8 cellular contexts compared by ENCODE assay signal in genomic region chr2:104733544-104733943, GRCh38.
A peak's percentile ranks its signal among the peaks of the same experiment; 100 is the strongest.
DNase-seq lines count a peak whose midpoint lies in the region; ATAC-seq and TF ChIP-seq lines count a peak whose summit lies in the region.
"Had no signal": no experiment of that assay in that cellular context is flagged by ENCODE, and none has a peak within 500 bp of the region (broad histone marks: within the 10 kb centered on the region; RNA-seq: fewer than 3 reads in every experiment).

No MANE protein-coding gene starts in this region.

- POLR2A ChIA-PET in GM10248 (lab: Yijun Ruan, JAX): no interaction called here

- DNase-seq in GM10248 (ENCODE audit: extremely low spot score): no peak
- peak; percentile 62 for DNase-seq in SW480 (ENCODE audit: low spot score)
- no peak for DNase-seq in nephron progenitor cell
- DNase-seq in NCI-H2227 (lab: John Stamatoyannopoulos, UW; ENCODE audit: unreplicated experiment): no peak
- no peak for DNase-seq in NCI-H2107 (lab: John Stamatoyannopoulos, UW)

- H3K36me3 Mint-ChIP-seq in nephron progenitor cell (ENCODE audit: low read depth): peaks cover 8% of the 10 kb centered on the region

- peak; percentile 92 for ATAC-seq in GM19043 (IDR thresholded peaks at IDR 0.05; ENCODE audit: low read depth, unreplicated experiment)
- peak; percentile 76 for ATAC-seq in HG03064 (IDR thresholded peaks at IDR 0.05; ENCODE audit: low read depth, unreplicated experiment)

- TF ChIP-seq CTCF in GM10248 (IDR thresholded peaks at IDR 0.05; ENCODE audit: control extremely low read depth, extremely low read depth, low read depth, missing control alignments) (peak; percentile 32), nephron progenitor cell (IDR thresholded peaks at IDR 0.05) (peak; percentile 19)

- peaks cover 31% of the 10 kb centered on the region for H3K9me3 Mint-ChIP-seq in nephron progenitor cell
- H3K9me3 Mint-ChIP-seq: T-helper 1 cell treated with Interleukin-12 subunit alpha and Interleukin-12 subunit beta and Interleukin-4 antibody, amounts not matched to agents 30 μg/mL and 1 μg/mL, for 36 hours had no signal

- peaks cover 47% of the 10 kb centered on the region for H3K4me1 Mint-ChIP-seq in nephron progenitor cell

- peaks cover 25% of the 10 kb centered on the region for H3K27me3 Mint-ChIP-seq in nephron progenitor cell (ENCODE audit: low read depth, poor library complexity)

- H3K4me3 Mint-ChIP-seq in nephron progenitor cell: no peak overlapping the region
- H3K4me3 Mint-ChIP-seq: T-helper 1 cell treated with Interleukin-12 subunit alpha and Interleukin-12 subunit beta and Interleukin-4 antibody, amounts not matched to agents 30 μg/mL and 1 μg/mL, for 36 hours had no signal

- H3K27ac Mint-ChIP-seq in nephron progenitor cell: no peak overlapping the region
- H3K27ac Mint-ChIP-seq: T-helper 1 cell treated with Interleukin-12 subunit alpha and Interleukin-12 subunit beta and Interleukin-4 antibody, amounts not matched to agents 30 μg/mL and 1 μg/mL, for 36 hours had no signal

- CTCF ChIA-PET in GM10248 (lab: Yijun Ruan, JAX): interaction anchor here (0.9 to 1.0 kb wide), 2 partner anchors 8 to 19 kb away, joined by 3 to 4 read pairs; no protein-coding TSS in a partner anchor
